In the genomic region with DNA sequence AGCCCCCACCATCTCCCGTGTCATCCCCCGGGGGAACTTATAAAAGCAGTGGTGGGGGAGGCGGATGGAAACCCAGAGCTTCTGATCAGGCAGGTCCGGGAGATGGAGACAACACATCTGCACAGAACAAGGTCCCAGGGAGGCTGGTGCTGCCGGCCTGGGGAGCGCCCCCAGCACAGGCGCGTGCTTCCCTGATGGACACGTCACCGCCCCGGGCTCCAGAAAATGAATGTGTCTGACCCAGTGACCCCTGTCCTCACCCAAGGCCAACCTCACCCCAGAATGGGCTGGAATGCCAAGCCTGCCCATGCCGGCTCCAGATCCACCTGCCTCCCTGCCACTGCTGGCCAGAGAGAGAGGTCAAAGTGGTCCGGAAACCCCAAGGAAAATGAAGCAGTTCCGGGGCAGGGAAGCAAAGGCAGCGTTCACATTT, we compare ENCODE assay signal across 1 cellular context.
TF ChIP-seq lines count a peak whose summit lies in the region.

No MANE protein-coding gene starts in this region.

TF ChIP-seq in HepG2, 621 proteins besides CTCF, POLR2A, EP300 and RAD21 (continued from another document):
- TF ChIP-seq PATZ1 (CRISPR knock-in tag; IDR thresholded peaks at IDR 0.05) (peak; percentile 73), SOX5 (CRISPR knock-in tag; IDR thresholded peaks at IDR 0.05; ENCODE audit: borderline replicate concordance) (peak; percentile 45; the same call in 1 of the 2 replicates), MBNL3 (CRISPR knock-in tag; conservative IDR thresholded peaks at IDR 0.05) (no peak), NR2C2 (CRISPR knock-in tag; IDR thresholded peaks at IDR 0.05; ENCODE audit: borderline replicate concordance) (peak; percentile 94), ZNF891 (CRISPR knock-in tag; IDR thresholded peaks at IDR 0.05) (no peak), CBFB (CRISPR knock-in tag; IDR thresholded peaks at IDR 0.05) (no peak), PTBP1 (IDR thresholded peaks at IDR 0.05; ENCODE audit: low read depth, low read length, poor library complexity, severe bottlenecking) (no peak), ZNF264 (CRISPR knock-in tag; IDR thresholded peaks at IDR 0.05) (no peak), FOSL2 (CRISPR knock-in tag; IDR thresholded peaks at IDR 0.05) (peak; percentile 77), ZNF343 (CRISPR knock-in tag; IDR thresholded peaks at IDR 0.05) (no peak; the same call in 1 of the 2 replicates), ZNF780A (CRISPR knock-in tag; IDR thresholded peaks at IDR 0.05) (no peak), GABPB1 (CRISPR knock-in tag; IDR thresholded peaks at IDR 0.05) (peak; percentile 68), NCOA2 (CRISPR knock-in tag; IDR thresholded peaks at IDR 0.05) (peak; percentile 80; the same call in 1 of the 2 replicates), AGO2 (optimal IDR thresholded peaks at IDR 0.05; ENCODE audit: low read depth, low read length) (peak; percentile 57)
- TF ChIP-seq, protein P1, sequence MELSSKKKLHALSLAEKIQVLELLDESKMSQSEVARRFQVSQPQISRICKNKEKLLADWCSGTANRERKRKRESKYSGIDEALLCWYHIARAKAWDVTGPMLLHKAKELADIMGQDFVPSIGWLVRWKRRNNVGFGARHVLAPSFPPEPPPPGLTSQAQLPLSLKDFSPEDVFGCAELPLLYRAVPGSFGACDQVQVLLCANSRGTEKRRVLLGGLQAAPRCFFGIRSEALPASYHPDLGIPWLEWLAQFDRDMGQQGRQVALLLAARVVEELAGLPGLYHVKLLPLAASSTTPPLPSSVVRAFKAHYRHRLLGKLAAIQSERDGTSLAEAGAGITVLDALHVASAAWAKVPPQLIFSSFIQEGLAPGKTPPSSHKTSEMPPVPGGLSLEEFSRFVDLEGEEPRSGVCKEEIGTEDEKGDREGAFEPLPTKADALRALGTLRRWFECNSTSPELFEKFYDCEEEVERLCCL (CRISPR knock-in tag; IDR thresholded peaks at IDR 0.05; ENCODE audit: borderline replicate concordance), result no peak
TF ChIP-seq in HepG2: peak in this region for 61.
